10 cellular contexts compared by ENCODE assay signal in genomic region chr19:55146648-55147218, GRCh38. TPM values are rescaled to one million over a fixed set of nuclear protein-coding genes. Genes with fewer than 3 reads are reported as not detected.
DNase-seq lines count a peak whose midpoint lies in the region; ATAC-seq, FAIRE-seq and TF ChIP-seq lines count a peak whose summit lies in the region.
"Had no signal": no experiment of that assay in that cellular context is flagged by ENCODE, and none has a peak within 500 bp of the region (broad histone marks: within the 10 kb centered on the region; RNA-seq: fewer than 3 reads in every experiment).

No MANE protein-coding gene starts in this region.

- peaks cover 16% of the 10 kb centered on the region for H3K27me3 Mint-ChIP-seq in glutamatergic neuron (ENCODE audit: unreplicated experiment)
- H3K27me3 Mint-ChIP-seq in naive thymus-derived CD4-positive, alpha-beta T cell, result peaks cover 48 to 60% (median 50%) of the 10 kb centered on the region in 5 donors

- H3K36me3 Mint-ChIP-seq in glutamatergic neuron (ENCODE audit: unreplicated experiment), result peaks cover 5% of the 10 kb centered on the region
- peaks cover 0 to 9% (median 0%) of the 10 kb centered on the region in 5 donors for H3K36me3 Mint-ChIP-seq in naive thymus-derived CD4-positive, alpha-beta T cell

- no peaks in the 10 kb centered on the region for H3K36me3 ChIP-seq in kidney (ENCODE audit: control insufficient read depth in 1 of 2, insufficient read depth in 2 of 2, low read length in 2 of 2)
- H3K36me3 ChIP-seq in naive thymus-derived CD4-positive, alpha-beta T cell (ENCODE audit: control insufficient read depth in 2 of 3, insufficient read depth in 3 of 3, low read length in 3 of 3), result no peaks in the 10 kb centered on the region

- no peak for ATAC-seq in HG03025 (IDR thresholded peaks at IDR 0.05; ENCODE audit: low FRiP score, unreplicated experiment)
- ATAC-seq in naive thymus-derived CD4-positive, alpha-beta T cell, result no peak

- no peak overlapping the region for H3K27ac Mint-ChIP-seq in glutamatergic neuron (ENCODE audit: unreplicated experiment)
- H3K27ac Mint-ChIP-seq in naive thymus-derived CD4-positive, alpha-beta T cell, result no peak overlapping the region

- no peaks in the 10 kb centered on the region for H3K4me1 ChIP-seq in kidney (ENCODE audit: control insufficient read depth in 1 of 2, insufficient read depth in 1 of 2, low read depth in 1 of 2, low read length in 2 of 2)
- H3K4me1 ChIP-seq in naive thymus-derived CD4-positive, alpha-beta T cell (ENCODE audit: control insufficient read depth in 2 of 2, insufficient read depth in 2 of 2, low read length in 2 of 2), result no peaks in the 10 kb centered on the region

- CTCF ChIA-PET in naive thymus-derived CD4-positive, alpha-beta T cell (lab: Charles Lee), result interaction anchor here (0.6 to 1.0 kb wide), 2 partner anchors 57 to 357 kb away, joined by 3 read pairs; no protein-coding TSS in a partner anchor

- peaks cover 7% of the 10 kb centered on the region for H3K4me1 Mint-ChIP-seq in glutamatergic neuron (ENCODE audit: low read depth, unreplicated experiment)
- H3K4me1 Mint-ChIP-seq in naive thymus-derived CD4-positive, alpha-beta T cell, result peaks cover 2 to 16% (median 9%) of the 10 kb centered on the region in 7 donors

- intact Hi-C loops in kidney (cut with DNase I), result loop anchor here (10.0 kb wide), 1 partner anchor 358 kb away; no protein-coding TSS in a partner anchor
- intact Hi-C loops in naive thymus-derived CD4-positive, alpha-beta T cell (cut with micrococcal nuclease), result loop anchor here in 1 of 2 donors (10.0 kb wide), 1 partner anchor 158 kb away; no protein-coding TSS in a partner anchor

- FAIRE-seq in kidney (lab: Jason Lieb, UNC), result no peak

- H3K9me3 Mint-ChIP-seq in glutamatergic neuron (ENCODE audit: unreplicated experiment), result peaks cover 4% of the 10 kb centered on the region
- peaks cover 0 to 17% (median 5%) of the 10 kb centered on the region in 11 donors for H3K9me3 Mint-ChIP-seq in naive thymus-derived CD4-positive, alpha-beta T cell

- H3K9ac ChIP-seq in kidney (ENCODE audit: low read length in 2 of 2), result no peak overlapping the region

- peaks cover 5 to 8% of the 10 kb centered on the region in 2 donors for H3K27me3 ChIP-seq in naive thymus-derived CD4-positive, alpha-beta T cell (ENCODE audit: control insufficient read depth in 2 of 2, insufficient read depth in 2 of 2, low read length in 2 of 2)

- POLR2A ChIA-PET in naive thymus-derived CD4-positive, alpha-beta T cell (lab: Charles Lee), result no interaction called here

- H3K4me3 Mint-ChIP-seq in glutamatergic neuron (ENCODE audit: unreplicated experiment), result no peak overlapping the region
- H3K4me3 Mint-ChIP-seq in naive thymus-derived CD4-positive, alpha-beta T cell, result peak overlapping the region in 1 of 10 donors; percentile 41

- H3K9me3 ChIP-seq in kidney (ENCODE audit: control insufficient read depth in 1 of 2, low read length in 2 of 2), result peaks cover 0 to under 1% of the 10 kb centered on the region in 2 donors
- peaks cover 0 to 5% (median 5%) of the 10 kb centered on the region in 3 experiments for H3K9me3 ChIP-seq in naive thymus-derived CD4-positive, alpha-beta T cell (ENCODE audit: control insufficient read depth in 2 of 3, low read length in 3 of 3)

- H3K4me3 ChIP-seq in kidney (ENCODE audit: low read length in 2 of 2), result no peak overlapping the region
- H3K4me3 ChIP-seq in naive thymus-derived CD4-positive, alpha-beta T cell (ENCODE audit: low read length), result no peak overlapping the region

- peak; percentile 22 for TF ChIP-seq CTCF in glutamatergic neuron (IDR thresholded peaks at IDR 0.05; ENCODE audit: partially characterized antibody, unreplicated experiment)
- TF ChIP-seq CTCF in kidney (IDR thresholded peaks at IDR 0.05; ENCODE audit: borderline replicate concordance, extremely low read depth, insufficient read depth), result no peak

- H3K27ac ChIP-seq in kidney (ENCODE audit: low read depth in 2 of 2, low read length in 2 of 2), result no peak overlapping the region
- no peak overlapping the region for H3K27ac ChIP-seq in naive thymus-derived CD4-positive, alpha-beta T cell (ENCODE audit: low read depth, low read length)

- DNase-seq in 8988T, result peak; percentile 59
- DNase-seq in HCEC 1CT, result peak; percentile 16
- peak; percentile 93 for DNase-seq in NCI-H82 (lab: John Stamatoyannopoulos, UW)
- DNase-seq in glutamatergic neuron, result peak; percentile 58
- no peak for DNase-seq in effector CD4-positive, alpha-beta T cell
- no peak for DNase-seq in kidney
- DNase-seq in naive thymus-derived CD4-positive, alpha-beta T cell, result no peak
- DNase-seq: activated gamma-delta T cell had no signal

RNA-seq across cellular contexts. Expression of gene TNNT1, which starts 2.3 kb away (rescaled TPM):
- 19.3 TPM for total RNA-seq in glutamatergic neuron (ENCODE audit: unreplicated experiment)
- total RNA-seq in kidney, result not detected
- not detected for polyA plus RNA-seq in kidney (ENCODE audit: insufficient read depth, low read depth, low replicate concordance)
- 1 to 10 TPM in 2 of 5 experiments, under 1 TPM in 1, not detected in 2; 0.63 to 5.6 (median 1.4) TPM for total RNA-seq in naive thymus-derived CD4-positive, alpha-beta T cell
- not detected for polyA plus RNA-seq in naive thymus-derived CD4-positive, alpha-beta T cell
- total RNA-seq: lung microvascular endothelial cell had no signal

RNA-seq across cellular contexts. Expression of gene TNNI3, which starts 10.8 kb away (rescaled TPM):
- 3.3 TPM for total RNA-seq in glutamatergic neuron (ENCODE audit: unreplicated experiment)
- 0.41 TPM for total RNA-seq in kidney
- 1.7 TPM for polyA plus RNA-seq in kidney (ENCODE audit: insufficient read depth, low read depth, low replicate concordance)
- not detected for total RNA-seq in naive thymus-derived CD4-positive, alpha-beta T cell
- not detected for polyA plus RNA-seq in naive thymus-derived CD4-positive, alpha-beta T cell
- total RNA-seq: lung microvascular endothelial cell had no signal

RNA-seq across cellular contexts. Expression of gene DNAAF3, which starts 19.7 kb away (rescaled TPM):
- total RNA-seq in glutamatergic neuron (ENCODE audit: unreplicated experiment) (2.4 TPM), kidney (11.4 TPM)
- 5.1 TPM for polyA plus RNA-seq in kidney (ENCODE audit: insufficient read depth, low read depth, low replicate concordance)
- total RNA-seq in naive thymus-derived CD4-positive, alpha-beta T cell, result not detected
- not detected for polyA plus RNA-seq in naive thymus-derived CD4-positive, alpha-beta T cell

RNA-seq across cellular contexts. Expression of gene PPP1R12C, which starts 29.3 kb away (rescaled TPM):
- total RNA-seq in glutamatergic neuron (ENCODE audit: unreplicated experiment), result 150 TPM
- 146 TPM for total RNA-seq in kidney
- 89.0 TPM for polyA plus RNA-seq in kidney (ENCODE audit: insufficient read depth, low read depth, low replicate concordance)
- 100 to 1,000 TPM; 107 to 180 (median 144) TPM for total RNA-seq in naive thymus-derived CD4-positive, alpha-beta T cell
- polyA plus RNA-seq in naive thymus-derived CD4-positive, alpha-beta T cell, result 1 to 10 TPM; 3.8 to 6.6 TPM

RNA-seq across cellular contexts. Expression of gene SYT5, which starts 33.4 kb away (rescaled TPM):
- total RNA-seq in glutamatergic neuron (ENCODE audit: unreplicated experiment) (23.7 TPM), kidney (not detected)
- polyA plus RNA-seq in kidney (ENCODE audit: insufficient read depth, low read depth, low replicate concordance), result not detected
- 1 to 10 TPM in 2 of 5 experiments, not detected in 3; 1.7 to 2.6 TPM for total RNA-seq in naive thymus-derived CD4-positive, alpha-beta T cell
- polyA plus RNA-seq in naive thymus-derived CD4-positive, alpha-beta T cell, result not detected
- total RNA-seq: lung microvascular endothelial cell had no signal

Comparison
In these comparisons a context has a peak if more than half of its experiments do, and no peak if none do; other contexts are left out.
1. DNase-seq: peak in 8988T (single experiment), HCEC 1CT (single experiment), NCI-H82 (single experiment) and glutamatergic neuron (single experiment); none in effector CD4-positive, alpha-beta T cell (single experiment), kidney (single experiment) and naive thymus-derived CD4-positive, alpha-beta T cell (0 of 9).